ENCODE assay signal across 11 cellular contexts in the genomic region with DNA sequence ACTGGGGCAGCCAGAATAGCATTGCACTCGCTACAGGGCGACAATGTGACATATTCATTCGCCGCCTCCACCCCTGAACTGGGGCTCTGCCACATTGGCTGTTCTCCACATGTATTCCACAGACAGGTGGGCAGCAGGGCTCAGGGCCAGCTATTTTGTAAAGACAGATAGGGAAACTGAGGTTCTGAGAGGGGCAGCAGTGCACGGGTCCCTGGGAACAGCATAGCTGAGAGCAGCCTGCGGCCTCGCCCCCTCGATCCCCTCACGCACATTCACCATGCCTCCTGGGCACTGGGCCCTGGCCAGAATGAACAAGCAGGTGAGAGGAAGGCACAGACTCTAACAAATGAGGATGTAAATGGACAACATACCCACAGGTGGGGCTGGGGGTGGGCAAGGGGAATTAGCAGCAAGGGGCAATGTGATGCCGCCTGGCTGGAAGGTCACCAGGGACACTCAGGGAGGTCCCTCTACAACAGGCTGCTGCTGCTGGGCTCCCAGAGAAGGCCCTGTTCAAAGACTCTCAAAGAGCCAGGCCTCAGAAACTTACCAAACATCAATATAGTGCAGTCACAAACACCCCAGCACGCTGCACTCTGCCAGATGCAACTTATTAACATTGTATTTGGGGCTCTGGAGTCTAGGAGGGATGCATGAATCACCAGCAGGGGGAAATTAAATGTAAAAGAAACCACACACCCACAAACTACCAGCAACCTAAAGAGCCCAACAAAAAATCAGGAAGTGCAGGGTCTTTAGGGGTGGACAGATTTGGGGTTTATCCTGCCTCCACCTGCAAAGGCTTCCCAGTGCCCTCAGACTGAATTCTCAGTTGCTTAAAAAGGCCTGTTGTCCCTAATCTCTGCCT.
A peak's percentile ranks its signal among the peaks of the same experiment; 100 is the strongest.
DNase-seq lines count a peak whose midpoint lies in the region; ATAC-seq, FAIRE-seq and TF ChIP-seq lines count a peak whose summit lies in the region.
"Had no signal": no experiment of that assay in that cellular context is flagged by ENCODE, and none has a peak within 500 bp of the region (broad histone marks: within the 10 kb centered on the region; RNA-seq: fewer than 3 reads in every experiment).

No MANE protein-coding gene starts in this region.

- no peak overlapping the region for H3K4me3 Mint-ChIP-seq in T-cell
- H3K4me3 Mint-ChIP-seq: CD4-positive, alpha-beta memory T cell had no signal

- H3K9me3 Mint-ChIP-seq in T-cell, result no peaks in the 10 kb centered on the region
- H3K9me3 Mint-ChIP-seq: CD4-positive, alpha-beta memory T cell had no signal

- ATAC-seq in T-cell (replicated peaks in 1 of 4), result peak in 3 of 4 experiments; percentile 17 to 51 (median 46)
- no peak for ATAC-seq in HG02981 (IDR thresholded peaks at IDR 0.05; ENCODE audit: unreplicated experiment)
- ATAC-seq: gastroesophageal sphincter, Panc1 had no signal

- POLR2A ChIA-PET in T-cell (lab: Charles Lee), result interaction anchor here in 1 of 2 donors (0.9 kb wide), 1 partner anchor 12 kb away, joined by 4 read pairs; no protein-coding TSS in a partner anchor
- POLR2A ChIA-PET in GM10248 (lab: Yijun Ruan, JAX), result no interaction called here

- peaks cover 16 to 24% (median 20%) of the 10 kb centered on the region in 3 donors for H3K4me1 Mint-ChIP-seq in T-cell

- no peak for TF ChIP-seq CTCF in GM10248 (IDR thresholded peaks at IDR 0.05; ENCODE audit: control extremely low read depth, extremely low read depth, low read depth, missing control alignments)
- no peak for TF ChIP-seq CTCF in D721Med (IDR thresholded peaks at IDR 0.05; ENCODE audit: insufficient read depth, missing control alignments)

- peaks cover 0 to 12% of the 10 kb centered on the region in 2 donors for H3K27me3 Mint-ChIP-seq in T-cell

- peak overlapping the region; percentile 19 to 71 for H3K27ac Mint-ChIP-seq in T-cell

- peak; percentile 16 for DNase-seq in stimulated activated CD4-positive, alpha-beta T cell treated with anti-CD3 and anti-CD28 coated beads, Interleukin-2, amount 100 ng/mL, for 4 hours (ENCODE audit: low read depth)
- no peak for DNase-seq in stimulated activated CD4-positive, alpha-beta T cell treated with anti-CD3 and anti-CD28 coated beads, Interleukin-1b, Interleukin-23, amount 100 ng/mL, for 48 hours
- DNase-seq in T-cell, result no peak
- peak; percentile 78 for DNase-seq in fibroblast of peridontal ligament (ENCODE audit: extremely low read depth)
- DNase-seq in GM10248 (ENCODE audit: extremely low spot score), result no peak
- DNase-seq in D721Med (ENCODE audit: insufficient read length, low spot score), result no peak
- no peak for DNase-seq in ureter (ENCODE audit: low spot score)
- DNase-seq: CD4-positive, alpha-beta memory T cell had no signal

- no peak for FAIRE-seq in D721Med (lab: Jason Lieb, UNC)

- CTCF ChIA-PET in T-cell (lab: Charles Lee), result interaction anchor here (0.7 to 1.4 kb wide), 3 partner anchors 97 to 284 kb away, joined by 3 to 5 read pairs (median 3); no protein-coding TSS in a partner anchor
- CTCF ChIA-PET in GM10248 (lab: Yijun Ruan, JAX), result interaction anchor here (1.0 to 7.2 kb wide), 7 partner anchors 7 to 282 kb away, joined by 3 to 141 read pairs (median 40); a partner anchor contains a TSS

- no peaks in the 10 kb centered on the region for H3K36me3 Mint-ChIP-seq in T-cell
- H3K36me3 Mint-ChIP-seq: CD4-positive, alpha-beta memory T cell had no signal

Comparison
In these comparisons a context has a peak if more than half of its experiments do, and no peak if none do; other contexts are left out.
1. DNase-seq: peak in stimulated activated CD4-positive, alpha-beta T cell treated with anti-CD3 and anti-CD28 coated beads, Interleukin-2, amount 100 ng/mL, for 4 hours (single experiment) and fibroblast of peridontal ligament (single experiment); none in stimulated activated CD4-positive, alpha-beta T cell treated with anti-CD3 and anti-CD28 coated beads, Interleukin-1b, Interleukin-23, amount 100 ng/mL, for 48 hours (single experiment), T-cell (0 of 34), GM10248 (single experiment), D721Med (single experiment) and ureter (single experiment).